In the genomic region with DNA sequence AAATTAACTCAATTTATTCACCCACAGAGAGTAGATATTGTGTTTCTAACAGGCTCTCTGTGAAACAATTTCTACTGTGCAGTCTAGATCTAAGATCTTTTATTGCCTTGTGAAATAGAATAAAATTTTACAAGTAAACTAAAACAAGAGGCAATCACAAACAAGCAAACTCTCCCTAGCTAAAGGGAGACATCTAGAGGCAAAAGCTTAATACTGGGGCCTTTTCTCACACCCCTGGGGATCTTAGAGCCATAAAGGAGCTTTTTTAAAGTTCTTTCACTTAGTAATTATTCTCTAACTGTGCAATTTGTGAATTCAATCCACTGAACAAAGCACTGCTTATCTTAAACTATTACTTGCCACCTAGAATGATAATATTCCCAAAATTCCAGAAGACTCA, we compare ENCODE assay signal across 12 cellular contexts. TPM values are rescaled to one million over a fixed set of nuclear protein-coding genes. Genes with fewer than 3 reads are reported as not detected.
A peak's percentile ranks its signal among the peaks of the same experiment; 100 is the strongest.
DNase-seq lines count a peak whose midpoint lies in the region; TF ChIP-seq lines count a peak whose summit lies in the region.
"Had no signal": no experiment of that assay in that cellular context is flagged by ENCODE, and none has a peak within 500 bp of the region (broad histone marks: within the 10 kb centered on the region; RNA-seq: fewer than 3 reads in every experiment).

No MANE protein-coding gene starts in this region.

- no peak for TF ChIP-seq POLR2A in uterus (IDR thresholded peaks at IDR 0.05)
- no peak for TF ChIP-seq POLR2A in tibial nerve (IDR thresholded peaks at IDR 0.05)

- H3K9me3 ChIP-seq in uterus (no peaks in the 10 kb centered on the region), tibial nerve (no peaks in the 10 kb centered on the region)
- H3K9me3 ChIP-seq: BLaER1, esophagus muscularis mucosa had no signal

- H3K4me3 ChIP-seq in uterus (no peak overlapping the region), tibial nerve (no peak overlapping the region)
- H3K4me3 ChIP-seq: BLaER1, esophagus muscularis mucosa had no signal

- H3K27me3 Mint-ChIP-seq in chondrocyte (ENCODE audit: low read depth), result no peaks in the 10 kb centered on the region

- TF ChIP-seq CTCF in chondrocyte (IDR thresholded peaks at IDR 0.05), result peak; percentile 73
- TF ChIP-seq CTCF in uterus (IDR thresholded peaks at IDR 0.05), result peak in 2 of 4 experiments; percentile 4
- peak in 1 of 5 experiments; percentile 9 for TF ChIP-seq CTCF in tibial nerve (IDR thresholded peaks at IDR 0.05)

- H3K27ac Mint-ChIP-seq in chondrocyte (ENCODE audit: unreplicated experiment), result no peak overlapping the region
- H3K27ac Mint-ChIP-seq: nephron progenitor cell had no signal

- H3K4me1 ChIP-seq in uterus, result no peaks in the 10 kb centered on the region
- no peaks in the 10 kb centered on the region for H3K4me1 ChIP-seq in tibial nerve
- H3K4me1 ChIP-seq: BLaER1 had no signal

- H3K4me3 Mint-ChIP-seq in chondrocyte (ENCODE audit: unreplicated experiment), result no peak overlapping the region
- H3K4me3 Mint-ChIP-seq: activated T-cell treated with anti-CD3 and anti-CD28 coated beads, Interleukin-2, amount 50 U/mL, for 4 hours; nephron progenitor cell had no signal

- peaks cover 16% of the 10 kb centered on the region for H3K36me3 Mint-ChIP-seq in chondrocyte (ENCODE audit: low read depth)

- intact Hi-C loops in uterus (cut with DNase I; ENCODE audit: low total_unique reads) (no loop called here), posterior vena cava (cut with DNase I) (no loop called here)

- H3K36me3 ChIP-seq in uterus (no peaks in the 10 kb centered on the region), tibial nerve (peaks cover 0 to 91% (median 4%) of the 10 kb centered on the region in 3 donors)

- H3K4me1 Mint-ChIP-seq in chondrocyte (ENCODE audit: low read depth), result peaks cover 13% of the 10 kb centered on the region
- H3K4me1 Mint-ChIP-seq: nephron progenitor cell had no signal

- no peaks in the 10 kb centered on the region for H3K27me3 ChIP-seq in uterus
- H3K27me3 ChIP-seq in tibial nerve, result no peaks in the 10 kb centered on the region
- H3K27me3 ChIP-seq: BLaER1, esophagus muscularis mucosa had no signal

- H3K27ac ChIP-seq in uterus, result no peak overlapping the region
- no peak overlapping the region for H3K27ac ChIP-seq in tibial nerve
- H3K27ac ChIP-seq: BLaER1, esophagus muscularis mucosa had no signal

- no peak for TF ChIP-seq EP300 in tibial nerve (IDR thresholded peaks at IDR 0.05)

- H3K9me3 Mint-ChIP-seq in chondrocyte (ENCODE audit: low read depth), result no peaks in the 10 kb centered on the region
- H3K9me3 Mint-ChIP-seq: activated T-cell treated with anti-CD3 and anti-CD28 coated beads, Interleukin-2, amount 50 U/mL, for 4 hours; nephron progenitor cell had no signal

- peak; percentile 23 for DNase-seq in NCI-H2171 treated with DMSO at 0.1 percent for 48 hours (lab: John Stamatoyannopoulos, UW)
- DNase-seq in NCI-H2171 (lab: John Stamatoyannopoulos, UW), result no peak
- DNase-seq in NCI-H446 treated with DMSO at 0.1 percent for 48 hours (lab: John Stamatoyannopoulos, UW), result peak; percentile 3
- DNase-seq in chondrocyte (ENCODE audit: low spot score), result no peak
- DNase-seq in renal cortical epithelial cell (ENCODE audit: low read depth), result peak; percentile 40
- DNase-seq in uterus, result no peak
- DNase-seq in tibial nerve (ENCODE audit: low spot score in 2 of 2), result no peak
- no peak for DNase-seq in posterior vena cava (ENCODE audit: low spot score)
- DNase-seq: activated T-cell treated with anti-CD3 and anti-CD28 coated beads, Interleukin-2, amount 50 U/mL, for 4 hours; nephron progenitor cell had no signal

RNA-seq across cellular contexts. Expression of a gene that starts 19.7 kb away (rescaled TPM):
- total RNA-seq in chondrocyte (28.9 to 34.5 TPM (median 29.8 TPM) in 3 replicates), renal cortical epithelial cell (41.7 and 42.4 TPM in 2 replicates), uterus (10 to 100 TPM; 23.6 to 60.2 (median 49.4) TPM), tibial nerve (10 to 100 TPM; 26.7 to 35.1 (median 30.6) TPM), posterior vena cava (10 to 100 TPM; 21.8 to 23.8 TPM)

RNA-seq across cellular contexts. Expression of a gene that starts 27.3 kb away (rescaled TPM):
- total RNA-seq in chondrocyte (1.3 to 2.5 TPM (median 1.6 TPM) in 3 replicates), renal cortical epithelial cell (3.0 and 3.4 TPM in 2 replicates), uterus (1 to 10 TPM in 3 of 4 donors, not detected in 1; 1.7 to 7.4 (median 3.3) TPM), tibial nerve (1 to 10 TPM; 1.1 to 3.0 (median 1.7) TPM), posterior vena cava (1 to 10 TPM; 1.3 to 1.8 TPM)

RNA-seq across cellular contexts. Expression of a gene that starts 27.7 kb away (rescaled TPM):
- 10.2 to 12.7 TPM (median 11.3 TPM) in 3 replicates for total RNA-seq in chondrocyte
- total RNA-seq in renal cortical epithelial cell, result 7.6 and 20.1 TPM in 2 replicates
- 10 to 100 TPM in 1 of 4 donors, 1 to 10 TPM in 2, under 1 TPM in 1; 0.29 to 22.8 (median 4.2) TPM for total RNA-seq in uterus
- 10 to 100 TPM; 25.3 to 29.3 (median 28.1) TPM for total RNA-seq in tibial nerve
- 1 to 10 TPM; 9.0 to 9.2 TPM for total RNA-seq in posterior vena cava

RNA-seq across cellular contexts. Expression of a gene that starts 59.9 kb away (rescaled TPM):
- 770 to 1,975 TPM (median 1,937 TPM) in 3 replicates for total RNA-seq in chondrocyte
- total RNA-seq in renal cortical epithelial cell, result 63.0 and 179 TPM in 2 replicates
- total RNA-seq in uterus, result 100 to 1,000 TPM in 1 of 4 donors, 10 to 100 TPM in 3; 19.9 to 179 (median 56.5) TPM
- 100 to 1,000 TPM; 353 to 879 (median 645) TPM for total RNA-seq in tibial nerve
- 100 to 1,000 TPM; 527 to 713 TPM for total RNA-seq in posterior vena cava

Comparison
In these comparisons a context has a peak if more than half of its experiments do, and no peak if none do; other contexts are left out.
1. DNase-seq: peak in NCI-H2171 treated with DMSO at 0.1 percent for 48 hours (single experiment), NCI-H446 treated with DMSO at 0.1 percent for 48 hours (single experiment) and renal cortical epithelial cell (single experiment); none in NCI-H2171 (single experiment), chondrocyte (single experiment), uterus (0 of 2), tibial nerve (0 of 2) and posterior vena cava (single experiment).